Comparison of ENCODE assay signal across 13 cellular contexts in genomic region chr3:143814358-143814968, GRCh38. TPM values are rescaled to one million over a fixed set of nuclear protein-coding genes. Genes with fewer than 3 reads are reported as not detected.
A peak's percentile ranks its signal among the peaks of the same experiment; 100 is the strongest.
DNase-seq lines count a peak whose midpoint lies in the region; ATAC-seq and TF ChIP-seq lines count a peak whose summit lies in the region.
"Had no signal": no experiment of that assay in that cellular context is flagged by ENCODE, and none has a peak within 500 bp of the region (broad histone marks: within the 10 kb centered on the region; RNA-seq: fewer than 3 reads in every experiment).

No MANE protein-coding gene starts in this region.

- peak overlapping the region; percentile 45 to 60 (median 56) for H3K27ac ChIP-seq in esophagus muscularis mucosa (replicated peaks in 1 of 4)
- H3K27ac ChIP-seq in suprapubic skin = no peak overlapping the region
- H3K27ac ChIP-seq: epithelial cell of prostate had no signal

- in situ Hi-C loops in G401 (cut with HindIII; ENCODE audit: low sequenced_read_pairs) = no loop called here

- TF ChIP-seq EP300 in esophagus muscularis mucosa (IDR thresholded peaks at IDR 0.05) (no peak), suprapubic skin (IDR thresholded peaks at IDR 0.05) (no peak)

- ATAC-seq in GM21423 (IDR thresholded peaks at IDR 0.05; ENCODE audit: unreplicated experiment) = peak; percentile 63
- ATAC-seq: left lung, T-cell had no signal

- no peak for TF ChIP-seq POLR2A in esophagus muscularis mucosa (IDR thresholded peaks at IDR 0.05; ENCODE audit: low read depth)
- no peak for TF ChIP-seq POLR2A in suprapubic skin (IDR thresholded peaks at IDR 0.05)

- no peaks in the 10 kb centered on the region for H3K9me3 ChIP-seq in esophagus muscularis mucosa
- no peaks in the 10 kb centered on the region for H3K9me3 ChIP-seq in suprapubic skin
- H3K9me3 ChIP-seq: left lung had no signal

- no peak for TF ChIP-seq CTCF in GM10248 (IDR thresholded peaks at IDR 0.05; ENCODE audit: control extremely low read depth, extremely low read depth, low read depth, missing control alignments)
- TF ChIP-seq CTCF in esophagus muscularis mucosa (IDR thresholded peaks at IDR 0.05) = no peak
- no peak for TF ChIP-seq CTCF in suprapubic skin (IDR thresholded peaks at IDR 0.05)

- DNase-seq in GM10248 (ENCODE audit: extremely low spot score) (peak; percentile 26), Kasumi-1 (lab: John Stamatoyannopoulos, UW) (peak; percentile 46 to 52), esophagus muscularis mucosa (ENCODE audit: extremely low spot score) (peak; percentile 92), DMS79 (lab: John Stamatoyannopoulos, UW) (no peak), G401 (ENCODE audit: low spot score) (no peak), suprapubic skin (ENCODE audit: low spot score in 2 of 2) (no peak)
- no peak for DNase-seq in stimulated activated naive CD4-positive, alpha-beta T cell (lab: John Stamatoyannopoulos, UW)
- DNase-seq: DMS79 treated with DMSO at 0.1 percent for 48 hours, left lung, small intestine, T-cell had no signal

- H3K4me1 ChIP-seq in esophagus muscularis mucosa (peaks cover 3 to 43% (median 32%) of the 10 kb centered on the region in 4 donors), suprapubic skin (peaks cover 8% of the 10 kb centered on the region)

- WGBS in esophagus muscularis mucosa = 74% methylated on average over 3 of the region's 3 CpGs
- 72% methylated on average over 3 of the region's 3 CpGs for WGBS in suprapubic skin

- H3K27me3 ChIP-seq in esophagus muscularis mucosa = no peaks in the 10 kb centered on the region
- H3K27me3 ChIP-seq in suprapubic skin = no peaks in the 10 kb centered on the region
- H3K27me3 ChIP-seq: left lung had no signal

- no peak overlapping the region for H3K4me3 ChIP-seq in esophagus muscularis mucosa
- H3K4me3 ChIP-seq in suprapubic skin = no peak overlapping the region
- H3K4me3 ChIP-seq: left lung had no signal

- intact Hi-C loops in esophagus muscularis mucosa (cut with DNase I) = no loop called here

- H3K36me3 ChIP-seq in esophagus muscularis mucosa (no peaks in the 10 kb centered on the region), suprapubic skin (no peaks in the 10 kb centered on the region)
- H3K36me3 ChIP-seq: left lung had no signal

- CTCF ChIA-PET in GM10248 (lab: Yijun Ruan, JAX) = interaction anchor here (1.2 kb wide), 1 partner anchor 10 kb away, joined by 3 read pairs; no protein-coding TSS in a partner anchor

- POLR2A ChIA-PET in GM10248 (lab: Yijun Ruan, JAX) = no interaction called here

RNA-seq across cellular contexts. Expression of gene SLC9A9, which starts 33.8 kb away (rescaled TPM):
- 10 to 100 TPM; 13.4 to 15.0 (median 14.4) TPM for total RNA-seq in esophagus muscularis mucosa
- total RNA-seq in G401 (2014; rRNA removed; shearing (Covaris generic)) = not detected in 2 replicates
- 10 to 100 TPM; 16.6 to 51.0 (median 30.0) TPM for total RNA-seq in suprapubic skin

Comparison
In these comparisons a context has a peak if more than half of its experiments do, and no peak if none do; other contexts are left out.
1. DNase-seq: peak in GM10248 (single experiment), Kasumi-1 (2 of 2) and esophagus muscularis mucosa (single experiment); none in stimulated activated naive CD4-positive, alpha-beta T cell (0 of 6), DMS79 (single experiment), G401 (single experiment) and suprapubic skin (0 of 2).
2. RNA of gene SLC9A9, which starts 33.8 kb away (total RNA-seq): 16.6 to 51.0 TPM in suprapubic skin and 13.4 to 15.0 TPM in esophagus muscularis mucosa; not detected in G401; every median in the first group is over 10 times any median in the second.